18 cellular contexts compared by ENCODE assay signal in the genomic region with DNA sequence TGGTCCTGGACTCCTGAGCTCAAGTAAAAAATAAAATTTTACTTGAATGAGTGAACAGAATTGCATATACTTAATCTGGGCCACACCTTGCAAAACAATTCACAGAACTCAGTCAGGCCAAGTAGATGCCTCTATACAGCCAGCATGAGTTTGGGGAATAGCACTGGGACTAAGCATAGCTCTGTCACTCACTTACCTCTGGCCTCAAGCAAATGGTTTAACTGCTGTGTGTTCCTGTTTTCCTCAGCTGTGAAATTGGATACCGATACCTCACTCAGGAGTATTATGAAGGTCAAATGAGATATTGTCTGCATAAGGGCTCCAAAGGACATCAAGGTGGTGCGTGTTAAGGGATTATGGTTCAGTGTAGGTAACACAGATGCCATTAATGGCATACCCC. TPM values are rescaled to one million over a fixed set of nuclear protein-coding genes. Genes with fewer than 3 reads are reported as not detected.
"Had no signal": no experiment of that assay in that cellular context is flagged by ENCODE, and none has a peak within 500 bp of the region (broad histone marks: within the 10 kb centered on the region; RNA-seq: fewer than 3 reads in every experiment).

No MANE protein-coding gene starts in this region.

- H3K4me3 Mint-ChIP-seq: endodermal cell, naive B cell, nephron had no signal

- H3K36me3 Mint-ChIP-seq: naive B cell had no signal

- H3K4me1 Mint-ChIP-seq: endodermal cell, naive B cell had no signal

- H3K9me3 Mint-ChIP-seq: endodermal cell, nephron had no signal

- DNase-seq: cerebellar nuclear complex; dermis blood vessel endothelial cell; endodermal cell; heart left ventricle; hippocampal formation; left colon; mesendoderm; naive B cell; occipital lobe; pancreas; stimulated activated CD4-positive, alpha-beta T cell treated with anti-CD3 and anti-CD28 coated beads, Interleukin-2, amount 100 ng/mL, for 48 hours; stimulated activated naive CD4-positive, alpha-beta T cell treated with Interleukin-2 at 50 U/mL for 16 hours; tibial artery had no signal

- H3K27ac Mint-ChIP-seq: endodermal cell, naive B cell, nephron had no signal

RNA-seq across cellular contexts. Expression of gene FRMPD1, which starts 10.9 kb away (rescaled TPM):
- total RNA-seq: dermis blood vessel endothelial cell, endothelial cell of umbilical vein, lung microvascular endothelial cell, pulmonary artery endothelial cell, ureter had no signal
